25 cellular contexts compared by ENCODE assay signal in genomic region chr20:24473435-24473834, GRCh38. TPM values are rescaled to one million over a fixed set of nuclear protein-coding genes. Genes with fewer than 3 reads are reported as not detected.
"Had no signal": no experiment of that assay in that cellular context is flagged by ENCODE, and none has a peak within 500 bp of the region (broad histone marks: within the 10 kb centered on the region; RNA-seq: fewer than 3 reads in every experiment).

No MANE protein-coding gene starts in this region.

- ATAC-seq: effector memory CD8-positive, alpha-beta T cell; gastrocnemius medialis; left lung; lower lobe of right lung; pancreas; psoas muscle; right lobe of liver; stimulated activated effector memory CD8-positive, alpha-beta T cell treated with anti-CD3 and anti-CD28 coated beads, Interleukin-12 subunit alpha, Interleukin-12 subunit beta, amount 100 ng/mL, for 72 hours; stimulated activated naive CD8-positive, alpha-beta T cell treated with anti-CD3 and anti-CD28 coated beads, Interleukin-15, Interleukin-2, amounts not matched to agents 100 U/mL and 50 U/mL, for 24 hours; upper lobe of right lung had no signal

- H3K9me3 ChIP-seq: esophagus muscularis mucosa, gastrocnemius medialis, left lung, lower lobe of right lung, pancreas, psoas muscle, right lobe of liver, testis, tibial nerve, upper lobe of right lung, vagina had no signal

- H3K27me3 ChIP-seq: testis, vagina had no signal

- H3K9me3 Mint-ChIP-seq: dendritic cell treated with granulocyte-macrophage colony-stimulating factor and Interleukin-4, amounts not matched to agents 40 ng/mL and 50 ng/mL, for 4 days; effector memory CD8-positive, alpha-beta T cell; nephron; stimulated activated effector memory CD8-positive, alpha-beta T cell treated with anti-CD3 and anti-CD28 coated beads, Interleukin-12 subunit alpha, Interleukin-12 subunit beta, amount 100 ng/mL, for 72 hours had no signal

- H3K4me3 ChIP-seq: esophagus muscularis mucosa, gastrocnemius medialis, left lung, lower lobe of right lung, pancreas, psoas muscle, right lobe of liver, testis, tibial nerve, upper lobe of right lung, vagina had no signal

- H3K4me1 ChIP-seq: gastrocnemius medialis, pancreas, psoas muscle had no signal

- H3K27ac ChIP-seq: epithelial cell of prostate, esophagus muscularis mucosa, gastrocnemius medialis, left lung, lower lobe of right lung, pancreas, psoas muscle, right lobe of liver, testis, tibial nerve, upper lobe of right lung, vagina had no signal

- H3K4me1 Mint-ChIP-seq: stimulated activated effector memory CD8-positive, alpha-beta T cell treated with anti-CD3 and anti-CD28 coated beads, Interleukin-12 subunit alpha, Interleukin-12 subunit beta, amount 100 ng/mL, for 72 hours had no signal

- FAIRE-seq: pancreas had no signal

- H3K27ac Mint-ChIP-seq: dendritic cell treated with granulocyte-macrophage colony-stimulating factor and Interleukin-4, amounts not matched to agents 40 ng/mL and 50 ng/mL, for 4 days; effector memory CD8-positive, alpha-beta T cell; nephron; stimulated activated effector memory CD8-positive, alpha-beta T cell treated with anti-CD3 and anti-CD28 coated beads, Interleukin-12 subunit alpha, Interleukin-12 subunit beta, amount 100 ng/mL, for 72 hours had no signal

- DNase-seq: effector memory CD8-positive, alpha-beta T cell; gastrocnemius medialis; islet precursor cell; left lung; lower lobe of right lung; mesenchymal stem cell; midbrain; occipital lobe; pancreas; psoas muscle; retina; right lobe of liver; stimulated activated CD4-positive, alpha-beta T cell treated with anti-CD3 and anti-CD28 coated beads, Interleukin-4, amount 100 ng/mL, for 1 hour; stimulated activated CD8-positive, alpha-beta memory T cell treated with anti-CD3 and anti-CD28 coated beads, Interleukin-4, amount 100 ng/mL, for 48 hours; stimulated activated naive CD8-positive, alpha-beta T cell treated with anti-CD3 and anti-CD28 coated beads, Interleukin-15, Interleukin-2, amounts not matched to agents 100 U/mL and 50 U/mL, for 24 hours; testis; upper lobe of right lung had no signal

- H3K36me3 Mint-ChIP-seq: stimulated activated effector memory CD8-positive, alpha-beta T cell treated with anti-CD3 and anti-CD28 coated beads, Interleukin-12 subunit alpha, Interleukin-12 subunit beta, amount 100 ng/mL, for 72 hours had no signal

- H3K4me3 Mint-ChIP-seq: dendritic cell treated with granulocyte-macrophage colony-stimulating factor and Interleukin-4, amounts not matched to agents 40 ng/mL and 50 ng/mL, for 4 days; effector memory CD8-positive, alpha-beta T cell; stimulated activated effector memory CD8-positive, alpha-beta T cell treated with anti-CD3 and anti-CD28 coated beads, Interleukin-12 subunit alpha, Interleukin-12 subunit beta, amount 100 ng/mL, for 72 hours had no signal

- H3K36me3 ChIP-seq: esophagus muscularis mucosa, gastrocnemius medialis, left lung, lower lobe of right lung, pancreas, right lobe of liver, tibial nerve, upper lobe of right lung, vagina had no signal

RNA-seq across cellular contexts. Expression of gene SYNDIG1, which starts 4.0 kb away (rescaled TPM):
- total RNA-seq: esophagus muscularis mucosa, fibroblast of villous mesenchyme, psoas muscle, right lobe of liver, upper lobe of right lung had no signal
